In genomic region chr19:52296773-52297600, GRCh38 we compare ENCODE assay signal across 8 cellular contexts. TPM values are rescaled to one million over a fixed set of nuclear protein-coding genes. Genes with fewer than 3 reads are reported as not detected.
DNase-seq lines count a peak whose midpoint lies in the region; ATAC-seq and TF ChIP-seq lines count a peak whose summit lies in the region.

Gene ZNF480, plus strand, starts transcription at chr19:52297169. Its CDS starts 3,244 bp downstream, at chr19:52300413.

- ATAC-seq in HG02852 (IDR thresholded peaks at IDR 0.05; ENCODE audit: unreplicated experiment), result peak; percentile 51
- no peak for ATAC-seq in GM21390 (IDR thresholded peaks at IDR 0.05; ENCODE audit: unreplicated experiment)

- H3K27ac ChIP-seq in breast epithelium (peak within 1 kb of the TSS; percentile 88 to 97), skeletal muscle tissue (ENCODE audit: low read depth, low read length) (peak within 1 kb of the TSS; percentile 94)

- intact Hi-C loops in breast epithelium (cut with DNase I; ENCODE audit: low total_unique reads), result no loop called here

- peak within 1 kb of the TSS; percentile 93 for H3K4me3 ChIP-seq in WI38 (ENCODE audit: low read depth, low read length)
- peak within 1 kb of the TSS; percentile 79 to 97 (median 83) for H3K4me3 ChIP-seq in breast epithelium
- H3K4me3 ChIP-seq in skeletal muscle tissue (ENCODE audit: low read length in 3 of 3), result peak within 1 kb of the TSS; percentile 92

- TF ChIP-seq POLR2A in breast epithelium (IDR thresholded peaks at IDR 0.05), result no peak

- H3K9ac ChIP-seq in ES-I3 (ENCODE audit: low read depth, low read length) (peak within 1 kb of the TSS; percentile 99), skeletal muscle tissue (ENCODE audit: low read depth in 1 of 3, low read length in 3 of 3) (peak within 1 kb of the TSS; percentile 94 to 97 (median 95))

- no peaks in the 10 kb centered on the region for H3K4me1 ChIP-seq in ES-I3 (ENCODE audit: insufficient read depth, low read length)
- no peaks in the 10 kb centered on the region for H3K4me1 ChIP-seq in breast epithelium
- H3K4me1 ChIP-seq in skeletal muscle tissue (ENCODE audit: control insufficient read depth in 3 of 3, insufficient read depth in 3 of 3, low read length in 3 of 3), result peaks cover 9 to 14% (median 10%) of the 10 kb centered on the region in 3 donors

- H3K9me3 ChIP-seq in ES-I3 (ENCODE audit: control insufficient read depth, insufficient read depth, low read length) (peaks cover 15% of the 10 kb centered on the region), breast epithelium (peaks cover 5 to 9% of the 10 kb centered on the region in 2 donors), skeletal muscle tissue (ENCODE audit: control insufficient read depth in 3 of 3, low read length in 3 of 3) (no peaks in the 10 kb centered on the region)

- DNase-seq in NCI-H2171 treated with DMSO at 0.1 percent for 48 hours (lab: John Stamatoyannopoulos, UW) (peak; percentile 75), breast epithelium (ENCODE audit: low spot score in 2 of 2) (peak; percentile 53 to 79), iPS-NIHi11 (ENCODE audit: low spot score) (peak; percentile 85)

- H3K27me3 ChIP-seq in breast epithelium (no peaks in the 10 kb centered on the region), skeletal muscle tissue (ENCODE audit: control insufficient read depth in 3 of 3, insufficient read depth in 3 of 3, low read length in 3 of 3) (no peaks in the 10 kb centered on the region)

- peaks cover 15% of the 10 kb centered on the region for H3K36me3 ChIP-seq in ES-I3 (ENCODE audit: insufficient read depth, low read length)
- H3K36me3 ChIP-seq in breast epithelium, result no peaks in the 10 kb centered on the region
- H3K36me3 ChIP-seq in skeletal muscle tissue (ENCODE audit: control insufficient read depth in 3 of 3, insufficient read depth in 3 of 3, low read length in 3 of 3), result peaks cover 26 to 29% (median 28%) of the 10 kb centered on the region in 3 donors

- no peak for TF ChIP-seq CTCF in WI38 (IDR thresholded peaks at IDR 0.05; ENCODE audit: low read depth, low read length)
- TF ChIP-seq CTCF in breast epithelium (IDR thresholded peaks at IDR 0.05), result peak in 1 of 3 donors; percentile 17

RNA-seq across cellular contexts. Expression of gene ZNF480, which starts in this region (rescaled TPM):
- total RNA-seq in breast epithelium, result 10 to 100 TPM in 2 of 3 donors, 1 to 10 TPM in 1; 8.0 to 15.8 (median 11.8) TPM
- total RNA-seq in skeletal muscle tissue, result 2.6 TPM
